ENCODE assay signal across 23 cellular contexts in the genomic region with DNA sequence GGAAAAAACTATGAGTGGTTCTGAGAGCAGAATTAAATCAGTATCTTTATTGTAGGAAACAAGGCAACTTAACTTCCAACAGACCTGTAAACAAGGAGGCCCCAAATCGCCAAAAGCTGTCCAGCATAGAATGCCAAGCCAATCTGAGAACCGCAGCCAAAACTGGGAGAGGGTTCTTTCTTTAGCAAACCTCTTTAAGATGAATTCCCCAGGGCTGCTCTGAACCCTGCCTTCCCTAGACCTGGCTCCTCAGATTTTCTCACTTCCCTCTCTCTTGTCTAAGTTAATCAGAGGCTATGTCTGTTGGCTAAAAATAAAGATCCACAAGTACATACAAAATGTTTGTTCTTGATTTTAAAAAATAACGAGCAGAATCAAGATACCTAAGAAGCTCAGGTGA.
DNase-seq lines count a peak whose midpoint lies in the region; ATAC-seq and TF ChIP-seq lines count a peak whose summit lies in the region.
"Had no signal": no experiment of that assay in that cellular context is flagged by ENCODE, and none has a peak within 500 bp of the region (broad histone marks: within the 10 kb centered on the region; RNA-seq: fewer than 3 reads in every experiment).

No MANE protein-coding gene starts in this region.

- no peak overlapping the region for H3K23ac ChIP-seq in mesenchymal stem cell (ENCODE audit: low read length in 2 of 2)

- no peak overlapping the region for H2AFZ ChIP-seq in mesenchymal stem cell (ENCODE audit: low read depth, low read length)

- peaks cover 11% of the 10 kb centered on the region for H3K79me1 ChIP-seq in mesenchymal stem cell (replicated peaks; ENCODE audit: low read length, poor library complexity, severe bottlenecking)

- ATAC-seq in GM19395 (IDR thresholded peaks at IDR 0.05; ENCODE audit: unreplicated experiment), result peak; percentile 46
- ATAC-seq: left cardiac atrium, PC-3, WTC11 had no signal

- no peak overlapping the region for H2BK120ac ChIP-seq in mesenchymal stem cell (ENCODE audit: low read depth, low read length)

- no peak overlapping the region for H3K18ac ChIP-seq in mesenchymal stem cell (ENCODE audit: low read depth in 1 of 2, low read length in 2 of 2)

- H3K36me3 ChIP-seq in mesenchymal stem cell (ENCODE audit: control insufficient read depth in 1 of 2, insufficient read depth in 2 of 2, low read depth in 1 of 2, low read length in 2 of 2) (no peaks in the 10 kb centered on the region), sigmoid colon (no peaks in the 10 kb centered on the region)
- H3K36me3 ChIP-seq: ascending aorta, stomach had no signal

- TF ChIP-seq POLR2A in NB4 (IDR thresholded peaks at IDR 0.05; ENCODE audit: extremely low read depth, insufficient read length), result no peak
- TF ChIP-seq POLR2A in sigmoid colon (IDR thresholded peaks at IDR 0.05), result no peak

- H3K27me3 ChIP-seq in mesenchymal stem cell (ENCODE audit: control insufficient read depth in 1 of 2, insufficient read depth in 1 of 2, low read length in 2 of 2), result no peaks in the 10 kb centered on the region
- H3K27me3 ChIP-seq in sigmoid colon, result no peaks in the 10 kb centered on the region
- H3K27me3 ChIP-seq: ascending aorta, stomach had no signal

- H3K4me1 ChIP-seq in mesenchymal stem cell (ENCODE audit: control insufficient read depth, insufficient read depth, low read depth, low read length) (no peaks in the 10 kb centered on the region), sigmoid colon (no peaks in the 10 kb centered on the region)
- H3K4me1 ChIP-seq: ascending aorta, stomach had no signal

- H3K9ac ChIP-seq in mesenchymal stem cell (ENCODE audit: low read length), result no peak overlapping the region

- no peak for TF ChIP-seq CTCF in GM10266 (IDR thresholded peaks at IDR 0.05; ENCODE audit: control insufficient read depth, insufficient read depth, low read depth, missing control alignments)
- TF ChIP-seq CTCF in NB4 (IDR thresholded peaks at IDR 0.05; ENCODE audit: low read depth, low read length), result no peak
- TF ChIP-seq CTCF in sigmoid colon (IDR thresholded peaks at IDR 0.05), result no peak

- H4K91ac ChIP-seq in mesenchymal stem cell (ENCODE audit: low read length), result no peak overlapping the region

- H3K27ac ChIP-seq in mesenchymal stem cell (ENCODE audit: low read length, poor library complexity, severe bottlenecking) (peak overlapping the region; percentile 29), sigmoid colon (no peak overlapping the region)
- H3K27ac ChIP-seq: ascending aorta, stomach had no signal

- DNase-seq in GM10266 (ENCODE audit: extremely low spot score), result peak; percentile 33
- DNase-seq in NB4 (ENCODE audit: low read depth), result peak; percentile 4
- no peak for DNase-seq in mesenchymal stem cell
- DNase-seq in GOT3 (lab: John Stamatoyannopoulos, UW), result no peak
- DNase-seq in sigmoid colon, result no peak
- DNase-seq in KBM-7, result no peak
- DNase-seq: activated CD4-positive, alpha-beta memory T cell treated with anti-CD3 and anti-CD28 coated beads, Interleukin-2, amount 10 ng/mL, durations not matched to agents 7 days and 5 days; activated naive CD4-positive, alpha-beta T cell treated with anti-CD3 and anti-CD28 coated beads for 36 hours; activated T-cell treated with anti-CD3 and anti-CD28 coated beads, Interleukin-2, amount 50 U/mL, for 1 hour; Calu3; effector CD8-positive, alpha-beta T cell; GF-D8; left cardiac atrium; NCI-H1048; NCI-H2029 treated with DMSO at 0.1 percent for 48 hours; NCI-H510A; nephron progenitor cell; PC-3; SIG-M5; stomach had no signal

- no peak overlapping the region for H2BK12ac ChIP-seq in mesenchymal stem cell (ENCODE audit: low read length in 2 of 2)

- H3K4me2 ChIP-seq in mesenchymal stem cell (ENCODE audit: low read length, poor library complexity, severe bottlenecking), result no peak overlapping the region

- intact Hi-C loops in sigmoid colon (cut with DNase I), result no loop called here

- H3K4me3 ChIP-seq in NB4 (ENCODE audit: low read depth, low read length) (no peak overlapping the region), mesenchymal stem cell (ENCODE audit: insufficient read depth in 1 of 2, low read depth in 1 of 2, low read length in 2 of 2) (no peak overlapping the region), sigmoid colon (no peak overlapping the region)
- H3K4me3 ChIP-seq: ascending aorta, stomach had no signal

- H3K14ac ChIP-seq in mesenchymal stem cell (ENCODE audit: low read length in 2 of 2), result no peak overlapping the region

- no peak for TF ChIP-seq EP300 in sigmoid colon (IDR thresholded peaks at IDR 0.05)

- H2AK5ac ChIP-seq in mesenchymal stem cell (ENCODE audit: low read length, severe bottlenecking), result peak overlapping the region; percentile 54

- 88% methylated on average over 3 of the region's 3 CpGs for whole genome bisulfite sequencing in mesenchymal stem cell
- WGBS in sigmoid colon, 2 donors, result 67 to 71% methylated on average over 3 of the region's 3 CpGs

- no peaks in the 10 kb centered on the region for H3K9me3 ChIP-seq in mesenchymal stem cell (ENCODE audit: control insufficient read depth, low read length)
- no peaks in the 10 kb centered on the region for H3K9me3 ChIP-seq in sigmoid colon

- no peak overlapping the region for H3K4ac ChIP-seq in mesenchymal stem cell (ENCODE audit: low read depth in 1 of 2, low read length in 2 of 2)

- no peak overlapping the region for H4K8ac ChIP-seq in mesenchymal stem cell (ENCODE audit: low read length)

- no peak overlapping the region for H2BK15ac ChIP-seq in mesenchymal stem cell (ENCODE audit: low read depth, poor library complexity, severe bottlenecking)

- in situ Hi-C loops in KBM-7 (cut with MboI; ENCODE audit: low pct_unique_long_range_greater_than_20kb, low sequenced_read_pairs), result no loop called here

- H2BK5ac ChIP-seq in mesenchymal stem cell (ENCODE audit: low read depth, low read length, poor library complexity, severe bottlenecking), result no peak overlapping the region

Comparison
In these comparisons a context has a peak if more than half of its experiments do, and no peak if none do; other contexts are left out.
1. DNase-seq: peak in GM10266 (single experiment) and NB4 (single experiment); none in mesenchymal stem cell (single experiment), GOT3 (single experiment), sigmoid colon (single experiment) and KBM-7 (single experiment).